In genomic region chr12:14629832-14630688, GRCh38 we compare ENCODE assay signal across 8 cellular contexts.
DNase-seq lines count a peak whose midpoint lies in the region; ATAC-seq and TF ChIP-seq lines count a peak whose summit lies in the region.

No MANE protein-coding gene starts in this region.

- intact Hi-C loops in activated T-helper 1 cell treated with anti-CD3 and anti-CD28 coated beads, Interleukin-12 subunit alpha, Interleukin-12 subunit beta, Interleukin-2, Interleukin-4 antibody, amounts not matched to agents 30 ng/mL and 10 ng/mL and 1 ng/mL, durations not matched to agents 14 hours and 24 hours and 36 hours (cut with micrococcal nuclease) = loop anchor here (1.0 to 5.0 kb wide), 6 partner anchors 34 to 639 kb away; partner anchors contain the start of gene RERG

- H3K79me2 ChIP-seq in GM23248 (ENCODE audit: insufficient read depth) = no peaks in the 10 kb centered on the region

- H3K27ac ChIP-seq in GM23248 (no peak overlapping the region), RWPE1 (no peak overlapping the region), tibial nerve (no peak overlapping the region)

- in situ Hi-C loops in GM23248 (cut with MboI) = loop anchor here (10.0 kb wide), 1 partner anchor 385 kb away; no protein-coding TSS in a partner anchor

- H3K9me3 Mint-ChIP-seq in activated T-helper 1 cell treated with anti-CD3 and anti-CD28 coated beads, Interleukin-12 subunit alpha, Interleukin-12 subunit beta, Interleukin-2, Interleukin-4 antibody, amounts not matched to agents 30 ng/mL and 10 ng/mL and 1 ng/mL, durations not matched to agents 14 hours and 24 hours and 36 hours = no peaks in the 10 kb centered on the region

- no peaks in the 10 kb centered on the region for H3K4me1 Mint-ChIP-seq in activated T-helper 1 cell treated with anti-CD3 and anti-CD28 coated beads, Interleukin-12 subunit alpha, Interleukin-12 subunit beta, Interleukin-2, Interleukin-4 antibody, amounts not matched to agents 30 ng/mL and 10 ng/mL and 1 ng/mL, durations not matched to agents 14 hours and 24 hours and 36 hours (ENCODE audit: low read depth)

- H3K36me3 Mint-ChIP-seq in activated T-helper 1 cell treated with anti-CD3 and anti-CD28 coated beads, Interleukin-12 subunit alpha, Interleukin-12 subunit beta, Interleukin-2, Interleukin-4 antibody, amounts not matched to agents 30 ng/mL and 10 ng/mL and 1 ng/mL, durations not matched to agents 14 hours and 24 hours and 36 hours (ENCODE audit: low read depth) = no peaks in the 10 kb centered on the region

- TF ChIP-seq CTCF in LNCAP (IDR thresholded peaks at IDR 0.05) (peak; percentile 100), RWPE1 (conservative IDR thresholded peaks at IDR 0.05; ENCODE audit: low read depth) (peak; percentile 86), fibroblast of villous mesenchyme (IDR thresholded peaks at IDR 0.05; ENCODE audit: insufficient read depth, low read depth, low read length) (peak; percentile 100), omental fat pad (IDR thresholded peaks at IDR 0.05) (peak in 2 of 3 donors; percentile 71 to 93), tibial nerve (IDR thresholded peaks at IDR 0.05) (peak; percentile 81 to 97 (median 91))

- H3K4me3 ChIP-seq in GM23248 (no peak overlapping the region), fibroblast of villous mesenchyme (ENCODE audit: low read depth, low read length) (no peak overlapping the region), tibial nerve (no peak overlapping the region)

- H4K20me1 ChIP-seq in GM23248 (ENCODE audit: insufficient read depth) = no peaks in the 10 kb centered on the region

- no peaks in the 10 kb centered on the region for H3K36me3 ChIP-seq in GM23248 (ENCODE audit: low read depth)
- no peaks in the 10 kb centered on the region for H3K36me3 ChIP-seq in tibial nerve

- no peak overlapping the region for H3K4me2 ChIP-seq in GM23248 (ENCODE audit: unreplicated experiment)

- no peak overlapping the region for H3K27ac Mint-ChIP-seq in activated T-helper 1 cell treated with anti-CD3 and anti-CD28 coated beads, Interleukin-12 subunit alpha, Interleukin-12 subunit beta, Interleukin-2, Interleukin-4 antibody, amounts not matched to agents 30 ng/mL and 10 ng/mL and 1 ng/mL, durations not matched to agents 14 hours and 24 hours and 36 hours

- DNase-seq in ELR (ENCODE audit: low read depth) (peak; percentile 73), GM23248 (peak; percentile 78), RWPE1 (ENCODE audit: low spot score) (peak; percentile 58), fibroblast of villous mesenchyme (ENCODE audit: low read depth) (peak; percentile 75), omental fat pad (ENCODE audit: low spot score) (peak; percentile 58), tibial nerve (ENCODE audit: low spot score in 2 of 2) (peak; percentile 61 to 88)
- peak; percentile 42 for DNase-seq in activated T-helper 1 cell treated with anti-CD3 and anti-CD28 coated beads, Interleukin-12 subunit alpha, Interleukin-12 subunit beta, Interleukin-2, Interleukin-4 antibody, amounts not matched to agents 30 ng/mL and 10 ng/mL and 1 ng/mL, durations not matched to agents 14 hours and 24 hours and 36 hours (ENCODE audit: low spot score)

- TF ChIP-seq POLR2A in tibial nerve (IDR thresholded peaks at IDR 0.05) = no peak

- H3K27me3 ChIP-seq in GM23248 (replicated peaks; ENCODE audit: insufficient read depth) = peaks cover 5% of the 10 kb centered on the region; the same call in 1 of the 2 replicates
- no peaks in the 10 kb centered on the region for H3K27me3 ChIP-seq in tibial nerve

- POLR2A ChIA-PET in RWPE1 (lab: Yijun Ruan, JAX; ENCODE audit: low non-redundant PET) = no interaction called here

- H3K9me2 ChIP-seq in GM23248 (ENCODE audit: insufficient read depth) = no peaks in the 10 kb centered on the region

- no peaks in the 10 kb centered on the region for H3F3A ChIP-seq in GM23248 (ENCODE audit: insufficient read depth)

- no peak overlapping the region for H3K4me3 Mint-ChIP-seq in activated T-helper 1 cell treated with anti-CD3 and anti-CD28 coated beads, Interleukin-12 subunit alpha, Interleukin-12 subunit beta, Interleukin-2, Interleukin-4 antibody, amounts not matched to agents 30 ng/mL and 10 ng/mL and 1 ng/mL, durations not matched to agents 14 hours and 24 hours and 36 hours

- no peak overlapping the region for H3K9ac ChIP-seq in GM23248

- ATAC-seq in omental fat pad (ENCODE audit: low FRiP score) = peak; percentile 91

- CTCF ChIA-PET in RWPE1 (lab: Yijun Ruan, JAX) = interaction anchor here (0.6 to 0.9 kb wide), 8 partner anchors 17 to 559 kb away, joined by 3 to 6 read pairs (median 3); no protein-coding TSS in a partner anchor

- H3K27me3 Mint-ChIP-seq in activated T-helper 1 cell treated with anti-CD3 and anti-CD28 coated beads, Interleukin-12 subunit alpha, Interleukin-12 subunit beta, Interleukin-2, Interleukin-4 antibody, amounts not matched to agents 30 ng/mL and 10 ng/mL and 1 ng/mL, durations not matched to agents 14 hours and 24 hours and 36 hours (ENCODE audit: insufficient read depth) = peaks cover 10% of the 10 kb centered on the region

- H3K9me3 ChIP-seq in GM23248 (ENCODE audit: low read depth) (no peaks in the 10 kb centered on the region), tibial nerve (peaks cover 0 to 5% (median 0%) of the 10 kb centered on the region in 4 donors)

- 0 out of 2 replicates have a peak overlapping the region, but pooled peaks have one; percentile 3 for H2AFZ ChIP-seq in GM23248

- H3K4me1 ChIP-seq in GM23248 (ENCODE audit: insufficient read depth) (no peaks in the 10 kb centered on the region), tibial nerve (no peaks in the 10 kb centered on the region)

- TF ChIP-seq EP300 in tibial nerve (IDR thresholded peaks at IDR 0.05) = no peak

- WGBS in GM23248 (ENCODE audit: low coverage in 1 of 2, low lambda C conversion rate in 2 of 2, missing lambda C conversion rate in 2 of 2), 2 experiments = 6% methylated on average over 8 of the region's 8 CpGs
- WGBS in tibial nerve, 2 donors = 19 to 20% methylated on average over 8 of the region's 8 CpGs
